Comparison of ENCODE assay signal across 24 cellular contexts in the genomic region with DNA sequence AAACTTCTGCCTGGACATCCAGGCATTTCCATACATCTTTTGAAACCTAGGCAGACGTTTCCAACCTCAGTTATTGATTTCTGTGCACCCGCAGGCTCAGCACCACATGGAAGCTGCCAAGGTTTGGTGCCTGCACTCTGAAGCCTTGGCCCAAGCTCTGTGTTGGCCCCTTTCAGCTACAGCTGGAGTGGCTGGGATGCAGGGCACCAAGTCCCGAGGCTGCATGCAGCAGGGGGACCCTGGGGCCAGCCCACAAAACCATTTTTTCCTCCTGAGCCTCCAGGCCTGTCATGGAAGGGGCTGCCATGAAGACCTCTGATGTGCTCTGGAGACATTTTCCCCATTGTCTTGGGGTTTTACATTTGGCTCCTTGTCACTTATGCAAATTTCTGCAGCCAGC.
DNase-seq lines count a peak whose midpoint lies in the region; ATAC-seq and TF ChIP-seq lines count a peak whose summit lies in the region.
"Had no signal": no experiment of that assay in that cellular context is flagged by ENCODE, and none has a peak within 500 bp of the region (broad histone marks: within the 10 kb centered on the region; RNA-seq: fewer than 3 reads in every experiment).

No MANE protein-coding gene starts in this region.

- H3K36me3 ChIP-seq in BLaER1, result peaks cover 100% of the 10 kb centered on the region
- peaks cover 7 to 80% of the 10 kb centered on the region in 2 experiments for H3K36me3 ChIP-seq in HEK293 (ENCODE audit: control insufficient read depth in 2 of 2, insufficient read depth in 1 of 2, low read length in 2 of 2)

- ATAC-seq in effector memory CD8-positive, alpha-beta T cell (replicated peaks), result no peak
- no peak for ATAC-seq in memory B cell (ENCODE audit: low read depth)
- ATAC-seq in HG03135 (IDR thresholded peaks at IDR 0.05; ENCODE audit: unreplicated experiment), result no peak
- ATAC-seq in GM18858 (IDR thresholded peaks at IDR 0.05; ENCODE audit: unreplicated experiment), result no peak
- ATAC-seq: GM12878, Panc1, SK-N-SH treated with all-trans-retinoic acid at 6 μM for 48 hours had no signal

- no peaks in the 10 kb centered on the region for H3K27me3 ChIP-seq in BLaER1

- no peaks in the 10 kb centered on the region for H3K27me3 Mint-ChIP-seq in effector memory CD8-positive, alpha-beta T cell
- H3K27me3 Mint-ChIP-seq in memory B cell, result no peaks in the 10 kb centered on the region
- H3K27me3 Mint-ChIP-seq: B cell; CD4-positive, CD25-positive, alpha-beta regulatory T cell had no signal

- H3K4me1 ChIP-seq in BLaER1 (no peaks in the 10 kb centered on the region), HEK293 (ENCODE audit: control insufficient read depth, insufficient read depth, low read length) (no peaks in the 10 kb centered on the region)

- H3K4me2 ChIP-seq in BLaER1, result no peak overlapping the region

- H3K4me1 Mint-ChIP-seq in effector memory CD8-positive, alpha-beta T cell (ENCODE audit: low read depth in 2 of 2), result peaks cover 15 to 17% of the 10 kb centered on the region in 2 donors
- peaks cover 4% of the 10 kb centered on the region for H3K4me1 Mint-ChIP-seq in memory B cell
- H3K4me1 Mint-ChIP-seq: B cell had no signal

- CTCF ChIA-PET in HEK293 (lab: Yijun Ruan, JAX), result no interaction called here

- POLR2A ChIA-PET in HEK293 (lab: Yijun Ruan, JAX), result no interaction called here

- TF ChIP-seq CTCF in HEK293 (tag by site-specific recombination; IDR thresholded peaks at IDR 0.05), result no peak

- H4K20me1 ChIP-seq in BLaER1, result no peaks in the 10 kb centered on the region

- DNase-seq in effector memory CD8-positive, alpha-beta T cell, result no peak
- DNase-seq in memory B cell (ENCODE audit: low spot score in 2 of 2) (no peak), NCI-H2196 treated with DMSO at 0.1 percent for 48 hours (lab: John Stamatoyannopoulos, UW; ENCODE audit: unreplicated experiment) (no peak), superior temporal gyrus (ENCODE audit: extremely low spot score) (no peak)
- DNase-seq: CD4-positive, CD25-positive, alpha-beta regulatory T cell; COR-L47; DMS 273 treated with DMSO at 0.1 percent for 48 hours; DMS79 treated with DMSO at 0.1 percent for 48 hours; GOT3; HCEC 1CT; NCI-H1105; NCI-H146; NCI-H2029; NCI-H345; NCI-H524; NCI-H774 had no signal

- peak overlapping the region; percentile 14 to 49 for H3K4me3 Mint-ChIP-seq in effector memory CD8-positive, alpha-beta T cell
- no peak overlapping the region for H3K4me3 Mint-ChIP-seq in memory B cell
- H3K4me3 Mint-ChIP-seq: B cell had no signal

- peaks cover 56% of the 10 kb centered on the region for H3K9me3 ChIP-seq in BLaER1
- H3K9me3 ChIP-seq in HEK293 (ENCODE audit: control insufficient read depth, insufficient read depth, low read depth, low read length), result no peaks in the 10 kb centered on the region

- no peak overlapping the region for H3K9ac ChIP-seq in BLaER1

- peaks cover 0 to 2% of the 10 kb centered on the region in 2 donors for H3K9me3 Mint-ChIP-seq in effector memory CD8-positive, alpha-beta T cell
- peaks cover 8% of the 10 kb centered on the region for H3K9me3 Mint-ChIP-seq in memory B cell

- H3K36me3 Mint-ChIP-seq in effector memory CD8-positive, alpha-beta T cell (ENCODE audit: insufficient read depth), result peaks cover 77% of the 10 kb centered on the region
- peaks cover 39% of the 10 kb centered on the region for H3K36me3 Mint-ChIP-seq in memory B cell

- H3K27ac Mint-ChIP-seq in effector memory CD8-positive, alpha-beta T cell, result peak overlapping the region; percentile 57 to 61
- H3K27ac Mint-ChIP-seq in memory B cell, result peak overlapping the region; percentile 5
- H3K27ac Mint-ChIP-seq: B cell had no signal

- no peak overlapping the region for H3K27ac ChIP-seq in BLaER1
- no peak overlapping the region for H3K27ac ChIP-seq in HEK293 (ENCODE audit: extremely low read depth, low read depth, low read length)

- H3K4me3 ChIP-seq in BLaER1 (peak overlapping the region; percentile 48), HEK293 (ENCODE audit: low read depth, low read length) (no peak overlapping the region)
- H3K4me3 ChIP-seq: GM12878 had no signal

TF ChIP-seq in HEK293, 187 proteins besides CTCF, POLR2A, EP300 and RAD21:
- TF ChIP-seq ZNF585B (tag by site-specific recombination; IDR thresholded peaks at IDR 0.05) (peak; percentile 98), SETDB1 (IDR thresholded peaks at IDR 0.05; ENCODE audit: insufficient read length, low read length) (peak; percentile 73), ZNF510 (tag by site-specific recombination; IDR thresholded peaks at IDR 0.05; ENCODE audit: insufficient replicate concordance) (no peak)
